1 cellular context compared by ENCODE assay signal in genomic region chr5:89283758-89284493, GRCh38.
TF ChIP-seq lines count a peak whose summit lies in the region.

No MANE protein-coding gene starts in this region.

TF ChIP-seq in H1, 55 proteins besides CTCF, POLR2A, EP300 and RAD21 (continued from another document):
- TF ChIP-seq ATF2 (IDR thresholded peaks at IDR 0.05; ENCODE audit: low read length) (no peak), TAF7 (optimal IDR thresholded peaks at IDR 0.05; ENCODE audit: borderline replicate concordance, low read depth, low read length) (no peak), KDM5A (IDR thresholded peaks at IDR 0.05; ENCODE audit: low read length) (no peak), RNF2 (IDR thresholded peaks at IDR 0.05; ENCODE audit: borderline replicate concordance, low read depth, low read length, missing control alignments, poor library complexity, severe bottlenecking) (no peak), EGR1 (IDR thresholded peaks at IDR 0.05; ENCODE audit: borderline replicate concordance, low read depth, low read length) (no peak), YY1 (IDR thresholded peaks at IDR 0.05; ENCODE audit: low read depth, low read length) (no peak), SUZ12 (IDR thresholded peaks at IDR 0.05; ENCODE audit: low read length) (no peak), GTF2F1 (IDR thresholded peaks at IDR 0.05; ENCODE audit: borderline replicate concordance, low read depth, low read length) (no peak), JUND (IDR thresholded peaks at IDR 0.05; ENCODE audit: low read length) (no peak), MAX (IDR thresholded peaks at IDR 0.05) (no peak), KDM1A (IDR thresholded peaks at IDR 0.05; ENCODE audit: borderline replicate concordance, low read length) (no peak), HDAC2 (IDR thresholded peaks at IDR 0.05; ENCODE audit: borderline replicate concordance in 1 of 2, low read depth in 2 of 2, low read length in 2 of 2) (no peak), BACH1 (IDR thresholded peaks at IDR 0.05; ENCODE audit: low read length) (no peak)
TF ChIP-seq in H1: peak in this region for 0.
